ENCODE assay signal across 14 cellular contexts in the genomic region with DNA sequence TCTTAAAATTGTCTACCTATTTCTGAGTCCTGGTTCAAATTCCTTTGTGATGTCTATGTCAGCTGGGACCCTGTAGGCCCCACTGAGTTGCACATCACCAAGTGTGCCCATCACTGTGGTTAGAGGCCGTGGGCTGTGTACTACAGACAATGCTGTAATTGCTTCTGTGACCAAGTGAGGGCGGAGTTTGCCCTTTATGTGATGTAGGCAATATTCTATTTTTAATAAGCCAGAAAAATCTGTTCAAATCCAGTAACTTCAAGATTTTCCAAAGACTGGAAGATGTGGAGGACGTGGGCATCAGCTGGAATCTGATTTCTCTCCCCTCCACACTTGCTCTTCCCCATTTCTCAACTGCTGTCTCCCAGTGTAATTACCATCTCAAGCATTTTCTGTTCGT.
DNase-seq lines count a peak whose midpoint lies in the region; ATAC-seq, FAIRE-seq and TF ChIP-seq lines count a peak whose summit lies in the region.
"Had no signal": no experiment of that assay in that cellular context is flagged by ENCODE, and none has a peak within 500 bp of the region (broad histone marks: within the 10 kb centered on the region; RNA-seq: fewer than 3 reads in every experiment).

No MANE protein-coding gene starts in this region.

- H3K27me3 Mint-ChIP-seq in astrocyte (ENCODE audit: low read depth, unreplicated experiment): no peaks in the 10 kb centered on the region

- H3K27ac ChIP-seq in 22Rv1 (no peak overlapping the region), astrocyte (ENCODE audit: low read depth, low read length) (no peak overlapping the region), muscle layer of colon (ENCODE audit: low read depth, low read length) (peak overlapping the region; percentile 45), mammary epithelial cell (ENCODE audit: insufficient read depth, low read depth, low read length) (no peak overlapping the region)
- H3K27ac ChIP-seq: neutrophil had no signal

- H3K9me3 ChIP-seq in astrocyte (ENCODE audit: insufficient read depth, low read depth, low read length): no peaks in the 10 kb centered on the region
- no peaks in the 10 kb centered on the region for H3K9me3 ChIP-seq in muscle layer of colon (ENCODE audit: low read length)
- H3K9me3 ChIP-seq in mammary epithelial cell (replicated peaks; ENCODE audit: insufficient read depth, low read length): no peaks in the 10 kb centered on the region
- H3K9me3 ChIP-seq: neutrophil had no signal

- dilution Hi-C loops in mammary epithelial cell (cut with HindIII; ENCODE audit: low sequenced_read_pairs): loop anchor here (5.0 kb wide), 1 partner anchor 77 kb away; no protein-coding TSS in a partner anchor

- WGBS in mammary epithelial cell (ENCODE audit: low coverage, missing lambda C conversion rate): 85% methylated on average over 4 of the region's 4 CpGs

- H2AFZ ChIP-seq in astrocyte (ENCODE audit: low read depth, low read length) (no peak overlapping the region), mammary epithelial cell (ENCODE audit: low read depth, low read length) (no peak overlapping the region)

- intact Hi-C loops in mammary epithelial cell (cut with micrococcal nuclease): loop anchor here (5.0 kb wide), 1 partner anchor 67 kb away; no protein-coding TSS in a partner anchor

- no peaks in the 10 kb centered on the region for H3K79me2 ChIP-seq in astrocyte (ENCODE audit: insufficient read depth, low read length)
- no peaks in the 10 kb centered on the region for H3K79me2 ChIP-seq in mammary epithelial cell (ENCODE audit: insufficient read depth, low read length)

- H3K4me3 Mint-ChIP-seq in astrocyte (ENCODE audit: unreplicated experiment): no peak overlapping the region
- H3K4me3 Mint-ChIP-seq: activated naive CD8-positive, alpha-beta T cell treated with anti-CD3 and anti-CD28 coated beads, Interleukin-2, amount 50 U/mL, for 24 hours had no signal

- no peak overlapping the region for H3K9ac ChIP-seq in astrocyte (ENCODE audit: low read length)
- H3K9ac ChIP-seq in muscle layer of colon (ENCODE audit: low read length): no peak overlapping the region
- no peak overlapping the region for H3K9ac ChIP-seq in mammary epithelial cell (ENCODE audit: insufficient read depth, low read length)

- no peak for ATAC-seq in GM18511 (IDR thresholded peaks at IDR 0.05; ENCODE audit: unreplicated experiment)
- no peak for ATAC-seq in HG03135 (IDR thresholded peaks at IDR 0.05; ENCODE audit: unreplicated experiment)
- ATAC-seq: activated naive CD8-positive, alpha-beta T cell treated with anti-CD3 and anti-CD28 coated beads, Interleukin-2, amount 50 U/mL, for 24 hours had no signal

- no peaks in the 10 kb centered on the region for H4K20me1 ChIP-seq in astrocyte (ENCODE audit: insufficient read depth, low read length)
- no peaks in the 10 kb centered on the region for H4K20me1 ChIP-seq in mammary epithelial cell (ENCODE audit: insufficient read depth, low read length)

- H3K4me2 ChIP-seq in astrocyte (ENCODE audit: low read length) (no peak overlapping the region), mammary epithelial cell (ENCODE audit: insufficient read depth, low read depth, low read length) (no peak overlapping the region)

- H3K4me3 ChIP-seq in GM12864 (ENCODE audit: low read depth, low read length) (no peak overlapping the region), astrocyte (ENCODE audit: insufficient read depth, low read depth, low read length) (no peak overlapping the region), muscle layer of colon (ENCODE audit: low read depth in 1 of 2, low read length in 2 of 2) (no peak overlapping the region), mammary epithelial cell (replicated peaks in 1 of 3; ENCODE audit: insufficient read depth in 1 of 3, low read depth in 2 of 3, low read length in 3 of 3) (no peak overlapping the region)

- H3K27ac Mint-ChIP-seq in astrocyte (ENCODE audit: unreplicated experiment): peak overlapping the region; percentile 59
- H3K27ac Mint-ChIP-seq: activated naive CD8-positive, alpha-beta T cell treated with anti-CD3 and anti-CD28 coated beads, Interleukin-2, amount 50 U/mL, for 24 hours had no signal

- H3K4me1 ChIP-seq in astrocyte (ENCODE audit: insufficient read depth, low read length): peaks cover 28% of the 10 kb centered on the region
- H3K4me1 ChIP-seq in muscle layer of colon (ENCODE audit: insufficient read depth, low read length): peaks cover 79% of the 10 kb centered on the region
- peaks cover 25% of the 10 kb centered on the region for H3K4me1 ChIP-seq in mammary epithelial cell (ENCODE audit: insufficient read depth, low read length)

- no peak for FAIRE-seq in astrocyte (lab: Jason Lieb, UNC)
- FAIRE-seq: endometrium, TTC549 had no signal

- peak; percentile 27 for TF ChIP-seq CTCF in 22Rv1 (IDR thresholded peaks at IDR 0.05)
- peak; percentile 12 for TF ChIP-seq CTCF in GM12864 (IDR thresholded peaks at IDR 0.05; ENCODE audit: low read depth, low read length, missing control alignments)
- TF ChIP-seq CTCF in astrocyte (IDR thresholded peaks at IDR 0.05; ENCODE audit: insufficient read depth, low read depth, low read length): no peak
- no peak for TF ChIP-seq CTCF in mammary epithelial cell (conservative IDR thresholded peaks at IDR 0.05 in 1 of 2, IDR thresholded peaks at IDR 0.05 in 1 of 2; ENCODE audit: extremely low read depth in 1 of 2, insufficient read depth in 1 of 2, low read depth in 1 of 2, low read length in 2 of 2)

- H3K36me3 Mint-ChIP-seq in astrocyte (ENCODE audit: low read depth, unreplicated experiment): no peaks in the 10 kb centered on the region

- in situ Hi-C loops in mammary epithelial cell (cut with MboI; ENCODE audit: low sequenced_read_pairs in 2 of 2): loop anchor here in 1 of 2 donors (10.0 kb wide), 1 partner anchor 140 kb away; no protein-coding TSS in a partner anchor

- H3K36me3 ChIP-seq in astrocyte (ENCODE audit: insufficient read depth, low read length) (no peaks in the 10 kb centered on the region), muscle layer of colon (ENCODE audit: insufficient read depth, low read length) (no peaks in the 10 kb centered on the region), mammary epithelial cell (ENCODE audit: insufficient read depth, low read length) (no peaks in the 10 kb centered on the region)
- H3K36me3 ChIP-seq: neutrophil had no signal

- H3K4me1 Mint-ChIP-seq in astrocyte (ENCODE audit: low read depth, unreplicated experiment): peaks cover 55% of the 10 kb centered on the region

- no TSS peak for BruUV-seq in mammary epithelial cell (replicated peaks; lab: Mats Ljungman, UMichigan)

- DNase-seq in GM12864 (ENCODE audit: low read depth) (no peak), astrocyte (ENCODE audit: low read depth) (no peak), cerebellar cortex (ENCODE audit: low spot score) (no peak), mammary epithelial cell (no peak)
- DNase-seq: activated CD8-positive, alpha-beta memory T cell treated with anti-CD3 and anti-CD28 coated beads, Interleukin-2, amount 50 U/mL, for 4 hours; activated naive CD8-positive, alpha-beta T cell treated with anti-CD3 and anti-CD28 coated beads, Interleukin-2, amount 50 U/mL, for 24 hours; NCI-H1930 had no signal

- H3K27me3 ChIP-seq in astrocyte (ENCODE audit: insufficient read depth, low read length) (no peaks in the 10 kb centered on the region), muscle layer of colon (ENCODE audit: control insufficient read depth in 1 of 2, insufficient read depth in 2 of 2, low read length in 2 of 2) (no peaks in the 10 kb centered on the region), mammary epithelial cell (ENCODE audit: insufficient read depth, low read length) (no peaks in the 10 kb centered on the region)

- CTCF ChIA-PET in mammary epithelial cell (lab: Charles Lee; ENCODE audit: low non-redundant PET): no interaction called here

- no peaks in the 10 kb centered on the region for H3K9me3 Mint-ChIP-seq in astrocyte (ENCODE audit: unreplicated experiment)
- H3K9me3 Mint-ChIP-seq: activated naive CD8-positive, alpha-beta T cell treated with anti-CD3 and anti-CD28 coated beads, Interleukin-2, amount 50 U/mL, for 24 hours had no signal

Comparison
In these comparisons a context has a peak if more than half of its experiments do, and no peak if none do; other contexts are left out.
1. CTCF ChIP-seq: peak in 22Rv1 (single experiment) and GM12864 (single experiment); none in astrocyte (single experiment) and mammary epithelial cell (0 of 2).